Comparison of ENCODE assay signal across 1 cellular context in genomic region chr22:20588843-20589581, GRCh38.
TF ChIP-seq lines count a peak whose summit lies in the region.

No MANE protein-coding gene starts in this region.

TF ChIP-seq in GM23338, 12 proteins besides CTCF, POLR2A, EP300 and RAD21 (continued from another document):
- TF ChIP-seq, protein P1, sequence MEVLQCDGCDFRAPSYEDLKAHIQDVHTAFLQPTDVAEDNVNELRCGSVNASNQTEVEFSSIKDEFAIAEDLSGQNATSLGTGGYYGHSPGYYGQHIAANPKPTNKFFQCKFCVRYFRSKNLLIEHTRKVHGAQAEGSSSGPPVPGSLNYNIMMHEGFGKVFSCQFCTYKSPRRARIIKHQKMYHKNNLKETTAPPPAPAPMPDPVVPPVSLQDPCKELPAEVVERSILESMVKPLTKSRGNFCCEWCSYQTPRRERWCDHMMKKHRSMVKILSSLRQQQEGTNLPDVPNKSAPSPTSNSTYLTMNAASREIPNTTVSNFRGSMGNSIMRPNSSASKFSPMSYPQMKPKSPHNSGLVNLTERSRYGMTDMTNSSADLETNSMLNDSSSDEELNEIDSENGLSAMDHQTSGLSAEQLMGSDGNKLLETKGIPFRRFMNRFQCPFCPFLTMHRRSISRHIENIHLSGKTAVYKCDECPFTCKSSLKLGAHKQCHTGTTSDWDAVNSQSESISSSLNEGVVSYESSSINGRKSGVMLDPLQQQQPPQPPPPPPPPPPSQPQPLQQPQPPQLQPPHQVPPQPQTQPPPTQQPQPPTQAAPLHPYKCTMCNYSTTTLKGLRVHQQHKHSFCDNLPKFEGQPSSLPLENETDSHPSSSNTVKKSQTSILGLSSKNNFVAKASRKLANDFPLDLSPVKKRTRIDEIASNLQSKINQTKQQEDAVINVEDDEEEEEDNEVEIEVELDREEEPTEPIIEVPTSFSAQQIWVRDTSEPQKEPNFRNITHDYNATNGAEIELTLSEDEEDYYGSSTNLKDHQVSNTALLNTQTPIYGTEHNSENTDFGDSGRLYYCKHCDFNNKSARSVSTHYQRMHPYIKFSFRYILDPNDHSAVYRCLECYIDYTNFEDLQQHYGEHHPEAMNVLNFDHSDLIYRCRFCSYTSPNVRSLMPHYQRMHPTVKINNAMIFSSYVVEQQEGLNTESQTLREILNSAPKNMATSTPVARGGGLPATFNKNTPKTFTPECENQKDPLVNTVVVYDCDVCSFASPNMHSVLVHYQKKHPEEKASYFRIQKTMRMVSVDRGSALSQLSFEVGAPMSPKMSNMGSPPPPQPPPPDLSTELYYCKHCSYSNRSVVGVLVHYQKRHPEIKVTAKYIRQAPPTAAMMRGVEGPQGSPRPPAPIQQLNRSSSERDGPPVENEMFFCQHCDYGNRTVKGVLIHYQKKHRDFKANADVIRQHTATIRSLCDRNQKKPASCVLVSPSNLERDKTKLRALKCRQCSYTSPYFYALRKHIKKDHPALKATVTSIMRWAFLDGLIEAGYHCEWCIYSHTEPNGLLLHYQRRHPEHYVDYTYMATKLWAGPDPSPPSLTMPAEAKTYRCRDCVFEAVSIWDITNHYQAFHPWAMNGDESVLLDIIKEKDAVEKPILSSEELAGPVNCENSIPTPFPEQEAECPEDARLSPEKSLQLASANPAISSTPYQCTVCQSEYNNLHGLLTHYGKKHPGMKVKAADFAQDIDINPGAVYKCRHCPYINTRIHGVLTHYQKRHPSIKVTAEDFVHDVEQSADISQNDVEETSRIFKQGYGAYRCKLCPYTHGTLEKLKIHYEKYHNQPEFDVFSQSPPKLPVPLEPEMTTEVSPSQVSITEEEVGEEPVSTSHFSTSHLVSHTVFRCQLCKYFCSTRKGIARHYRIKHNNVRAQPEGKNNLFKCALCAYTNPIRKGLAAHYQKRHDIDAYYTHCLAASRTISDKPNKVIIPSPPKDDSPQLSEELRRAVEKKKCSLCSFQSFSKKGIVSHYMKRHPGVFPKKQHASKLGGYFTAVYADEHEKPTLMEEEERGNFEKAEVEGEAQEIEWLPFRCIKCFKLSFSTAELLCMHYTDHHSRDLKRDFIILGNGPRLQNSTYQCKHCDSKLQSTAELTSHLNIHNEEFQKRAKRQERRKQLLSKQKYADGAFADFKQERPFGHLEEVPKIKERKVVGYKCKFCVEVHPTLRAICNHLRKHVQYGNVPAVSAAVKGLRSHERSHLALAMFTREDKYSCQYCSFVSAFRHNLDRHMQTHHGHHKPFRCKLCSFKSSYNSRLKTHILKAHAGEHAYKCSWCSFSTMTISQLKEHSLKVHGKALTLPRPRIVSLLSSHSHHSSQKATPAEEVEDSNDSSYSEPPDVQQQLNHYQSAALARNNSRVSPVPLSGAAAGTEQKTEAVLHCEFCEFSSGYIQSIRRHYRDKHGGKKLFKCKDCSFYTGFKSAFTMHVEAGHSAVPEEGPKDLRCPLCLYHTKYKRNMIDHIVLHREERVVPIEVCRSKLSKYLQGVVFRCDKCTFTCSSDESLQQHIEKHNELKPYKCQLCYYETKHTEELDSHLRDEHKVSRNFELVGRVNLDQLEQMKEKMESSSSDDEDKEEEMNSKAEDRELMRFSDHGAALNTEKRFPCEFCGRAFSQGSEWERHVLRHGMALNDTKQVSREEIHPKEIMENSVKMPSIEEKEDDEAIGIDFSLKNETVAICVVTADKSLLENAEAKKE (CRISPR knock-in tag; IDR thresholded peaks at IDR 0.05): no peak
- no peak for TF ChIP-seq JUNB (IDR thresholded peaks at IDR 0.05; ENCODE audit: unreplicated experiment)
- no peak for TF ChIP-seq ZNF114 (CRISPR knock-in tag; IDR thresholded peaks at IDR 0.05)
- TF ChIP-seq REST (IDR thresholded peaks at IDR 0.05; ENCODE audit: unreplicated experiment): no peak
- no peak for TF ChIP-seq STAT1 (IDR thresholded peaks at IDR 0.05; ENCODE audit: unreplicated experiment)
- no peak for TF ChIP-seq ZNF331 (CRISPR knock-in tag; IDR thresholded peaks at IDR 0.05; ENCODE audit: low read depth)
- no peak for TF ChIP-seq CREB1 (CRISPR knock-in tag; IDR thresholded peaks at IDR 0.05; ENCODE audit: low read depth)
- TF ChIP-seq EZH2phosphoT487 (IDR thresholded peaks at IDR 0.05; ENCODE audit: unreplicated experiment): no peak
- no peak for TF ChIP-seq POLR2AphosphoS5 (IDR thresholded peaks at IDR 0.05; ENCODE audit: low read depth)
- TF ChIP-seq EZH2 (IDR thresholded peaks at IDR 0.05; ENCODE audit: low read depth, unreplicated experiment): no peak
- TF ChIP-seq, protein P2, sequence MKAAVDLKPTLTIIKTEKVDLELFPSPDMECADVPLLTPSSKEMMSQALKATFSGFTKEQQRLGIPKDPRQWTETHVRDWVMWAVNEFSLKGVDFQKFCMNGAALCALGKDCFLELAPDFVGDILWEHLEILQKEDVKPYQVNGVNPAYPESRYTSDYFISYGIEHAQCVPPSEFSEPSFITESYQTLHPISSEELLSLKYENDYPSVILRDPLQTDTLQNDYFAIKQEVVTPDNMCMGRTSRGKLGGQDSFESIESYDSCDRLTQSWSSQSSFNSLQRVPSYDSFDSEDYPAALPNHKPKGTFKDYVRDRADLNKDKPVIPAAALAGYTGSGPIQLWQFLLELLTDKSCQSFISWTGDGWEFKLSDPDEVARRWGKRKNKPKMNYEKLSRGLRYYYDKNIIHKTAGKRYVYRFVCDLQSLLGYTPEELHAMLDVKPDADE (IDR thresholded peaks at IDR 0.05): no peak
